ENCODE assay signal across 1 cellular context in the genomic region with DNA sequence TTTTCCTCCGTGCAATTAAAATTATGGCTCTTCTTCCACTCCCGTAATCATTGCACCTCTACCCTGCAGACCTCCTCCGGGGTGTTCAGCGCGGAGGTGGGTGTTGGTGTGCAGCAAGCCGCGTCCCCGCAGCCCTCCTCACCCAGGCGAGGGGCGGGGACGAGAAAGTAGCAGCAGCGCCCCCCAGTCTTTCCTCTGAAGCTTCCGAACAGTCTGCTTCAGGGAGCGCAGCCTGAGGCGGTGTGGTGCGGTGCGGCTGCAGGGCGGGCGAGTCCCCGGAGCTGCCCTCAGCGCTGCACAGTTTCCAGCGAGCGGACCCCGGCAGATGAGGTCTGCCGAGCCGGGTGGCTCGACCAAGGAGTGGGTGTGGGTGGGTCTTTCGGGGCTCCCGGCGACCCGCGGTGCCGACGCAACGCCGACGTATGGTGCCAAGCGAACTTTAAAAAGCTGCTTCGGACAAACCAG.
A peak's percentile ranks its signal among the peaks of the same experiment; 100 is the strongest.
TF ChIP-seq lines count a peak whose summit lies in the region.

A gene with protein sequence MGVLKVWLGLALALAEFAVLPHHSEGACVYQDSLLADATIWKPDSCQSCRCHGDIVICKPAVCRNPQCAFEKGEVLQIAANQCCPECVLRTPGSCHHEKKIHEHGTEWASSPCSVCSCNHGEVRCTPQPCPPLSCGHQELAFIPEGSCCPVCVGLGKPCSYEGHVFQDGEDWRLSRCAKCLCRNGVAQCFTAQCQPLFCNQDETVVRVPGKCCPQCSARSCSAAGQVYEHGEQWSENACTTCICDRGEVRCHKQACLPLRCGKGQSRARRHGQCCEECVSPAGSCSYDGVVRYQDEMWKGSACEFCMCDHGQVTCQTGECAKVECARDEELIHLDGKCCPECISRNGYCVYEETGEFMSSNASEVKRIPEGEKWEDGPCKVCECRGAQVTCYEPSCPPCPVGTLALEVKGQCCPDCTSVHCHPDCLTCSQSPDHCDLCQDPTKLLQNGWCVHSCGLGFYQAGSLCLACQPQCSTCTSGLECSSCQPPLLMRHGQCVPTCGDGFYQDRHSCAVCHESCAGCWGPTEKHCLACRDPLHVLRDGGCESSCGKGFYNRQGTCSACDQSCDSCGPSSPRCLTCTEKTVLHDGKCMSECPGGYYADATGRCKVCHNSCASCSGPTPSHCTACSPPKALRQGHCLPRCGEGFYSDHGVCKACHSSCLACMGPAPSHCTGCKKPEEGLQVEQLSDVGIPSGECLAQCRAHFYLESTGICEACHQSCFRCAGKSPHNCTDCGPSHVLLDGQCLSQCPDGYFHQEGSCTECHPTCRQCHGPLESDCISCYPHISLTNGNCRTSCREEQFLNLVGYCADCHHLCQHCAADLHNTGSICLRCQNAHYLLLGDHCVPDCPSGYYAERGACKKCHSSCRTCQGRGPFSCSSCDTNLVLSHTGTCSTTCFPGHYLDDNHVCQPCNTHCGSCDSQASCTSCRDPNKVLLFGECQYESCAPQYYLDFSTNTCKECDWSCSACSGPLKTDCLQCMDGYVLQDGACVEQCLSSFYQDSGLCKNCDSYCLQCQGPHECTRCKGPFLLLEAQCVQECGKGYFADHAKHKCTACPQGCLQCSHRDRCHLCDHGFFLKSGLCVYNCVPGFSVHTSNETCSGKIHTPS (N-terminal part only) (plus strand): TSS at position 189 of the 465 bp plus-strand sequence. CDS start 687 bp downstream, outside the sequence.

TF ChIP-seq in GM12878, 131 proteins besides CTCF, POLR2A, EP300 and RAD21 (continued from another document):
- TF ChIP-seq, protein P1, sequence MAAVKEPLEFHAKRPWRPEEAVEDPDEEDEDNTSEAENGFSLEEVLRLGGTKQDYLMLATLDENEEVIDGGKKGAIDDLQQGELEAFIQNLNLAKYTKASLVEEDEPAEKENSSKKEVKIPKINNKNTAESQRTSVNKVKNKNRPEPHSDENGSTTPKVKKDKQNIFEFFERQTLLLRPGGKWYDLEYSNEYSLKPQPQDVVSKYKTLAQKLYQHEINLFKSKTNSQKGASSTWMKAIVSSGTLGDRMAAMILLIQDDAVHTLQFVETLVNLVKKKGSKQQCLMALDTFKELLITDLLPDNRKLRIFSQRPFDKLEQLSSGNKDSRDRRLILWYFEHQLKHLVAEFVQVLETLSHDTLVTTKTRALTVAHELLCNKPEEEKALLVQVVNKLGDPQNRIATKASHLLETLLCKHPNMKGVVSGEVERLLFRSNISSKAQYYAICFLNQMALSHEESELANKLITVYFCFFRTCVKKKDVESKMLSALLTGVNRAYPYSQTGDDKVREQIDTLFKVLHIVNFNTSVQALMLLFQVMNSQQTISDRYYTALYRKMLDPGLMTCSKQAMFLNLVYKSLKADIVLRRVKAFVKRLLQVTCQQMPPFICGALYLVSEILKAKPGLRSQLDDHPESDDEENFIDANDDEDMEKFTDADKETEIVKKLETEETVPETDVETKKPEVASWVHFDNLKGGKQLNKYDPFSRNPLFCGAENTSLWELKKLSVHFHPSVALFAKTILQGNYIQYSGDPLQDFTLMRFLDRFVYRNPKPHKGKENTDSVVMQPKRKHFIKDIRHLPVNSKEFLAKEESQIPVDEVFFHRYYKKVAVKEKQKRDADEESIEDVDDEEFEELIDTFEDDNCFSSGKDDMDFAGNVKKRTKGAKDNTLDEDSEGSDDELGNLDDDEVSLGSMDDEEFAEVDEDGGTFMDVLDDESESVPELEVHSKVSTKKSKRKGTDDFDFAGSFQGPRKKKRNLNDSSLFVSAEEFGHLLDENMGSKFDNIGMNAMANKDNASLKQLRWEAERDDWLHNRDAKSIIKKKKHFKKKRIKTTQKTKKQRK (IDR thresholded peaks at IDR 0.05; ENCODE audit: low read depth, low read length) = no peak
- TF ChIP-seq STAT1 (conservative IDR thresholded peaks at IDR 0.05) = no peak
- no peak for TF ChIP-seq NR2F1 (conservative IDR thresholded peaks at IDR 0.05)
- no peak for TF ChIP-seq ZZZ3 (IDR thresholded peaks at IDR 0.05; ENCODE audit: control insufficient read depth, insufficient read length, low read depth)
- TF ChIP-seq KAT2A (conservative IDR thresholded peaks at IDR 0.05; ENCODE audit: control insufficient read depth, low read depth, low read length) = no peak
- 0 out of 2 replicates have a peak, but pooled peaks have one; percentile 1 for TF ChIP-seq NBN (IDR thresholded peaks at IDR 0.05)
- peak; percentile 74 for TF ChIP-seq SUZ12 (IDR thresholded peaks at IDR 0.05; ENCODE audit: unreplicated experiment)
